ENCODE assay signal across 1 cellular context in genomic region chr7:127365957-127366315, GRCh38.
TF ChIP-seq lines count a peak whose summit lies in the region.

No MANE protein-coding gene starts in this region.

TF ChIP-seq in K562, 482 proteins besides CTCF, POLR2A, EP300 and RAD21:
- TF ChIP-seq MEIS2 (IDR thresholded peaks at IDR 0.05; ENCODE audit: partially characterized antibody) = peak; percentile 8
- 0 out of 2 replicates have a peak, but pooled peaks have one; percentile 60 for TF ChIP-seq ELK3 (CRISPR knock-in tag; IDR thresholded peaks at IDR 0.05)
- TF ChIP-seq PHTF2 (CRISPR knock-in tag; IDR thresholded peaks at IDR 0.05) = 0 out of 2 replicates have a peak, but pooled peaks have one; percentile 27
- TF ChIP-seq ZBTB11 (CRISPR knock-in tag; IDR thresholded peaks at IDR 0.05) = 0 out of 6 replicates have a peak, but pooled peaks of 1 of the 3 experiments have one; percentile 11
- 0 out of 2 replicates have a peak, but pooled peaks have one; percentile 1 for TF ChIP-seq KLF16 (IDR thresholded peaks at IDR 0.05)
- TF ChIP-seq HDAC3 (IDR thresholded peaks at IDR 0.05; ENCODE audit: borderline replicate concordance, partially characterized antibody) = no peak
- peak; percentile 9; the same call in 1 of the 2 replicates for TF ChIP-seq GATAD2B (IDR thresholded peaks at IDR 0.05; ENCODE audit: borderline replicate concordance)
- 0 out of 2 replicates have a peak, but pooled peaks have one; percentile 35 for TF ChIP-seq LCOR (CRISPR knock-in tag; IDR thresholded peaks at IDR 0.05)
- TF ChIP-seq BRD4 (IDR thresholded peaks at IDR 0.05) = 0 out of 2 replicates have a peak, but pooled peaks have one; percentile 58
- no peak for TF ChIP-seq JUN (IDR thresholded peaks at IDR 0.05; ENCODE audit: borderline replicate concordance, low read depth, low read length)
- no peak for TF ChIP-seq JUN (CRISPR knock-in tag; IDR thresholded peaks at IDR 0.05; ENCODE audit: borderline replicate concordance)
- TF ChIP-seq GATAD2A (IDR thresholded peaks at IDR 0.05) = no peak
- peak; percentile 65; the same call in 1 of the 2 replicates for TF ChIP-seq ZNF24 (IDR thresholded peaks at IDR 0.05)
- no peak for TF ChIP-seq HDAC6 (IDR thresholded peaks at IDR 0.05; ENCODE audit: low read depth, low read length)
- 0 out of 2 replicates have a peak, but pooled peaks have one; percentile 18 for TF ChIP-seq HMBOX1 (IDR thresholded peaks at IDR 0.05)
TF ChIP-seq in K562: peak in this region for 10.
